Comparison of ENCODE assay signal across 8 cellular contexts in the genomic region with DNA sequence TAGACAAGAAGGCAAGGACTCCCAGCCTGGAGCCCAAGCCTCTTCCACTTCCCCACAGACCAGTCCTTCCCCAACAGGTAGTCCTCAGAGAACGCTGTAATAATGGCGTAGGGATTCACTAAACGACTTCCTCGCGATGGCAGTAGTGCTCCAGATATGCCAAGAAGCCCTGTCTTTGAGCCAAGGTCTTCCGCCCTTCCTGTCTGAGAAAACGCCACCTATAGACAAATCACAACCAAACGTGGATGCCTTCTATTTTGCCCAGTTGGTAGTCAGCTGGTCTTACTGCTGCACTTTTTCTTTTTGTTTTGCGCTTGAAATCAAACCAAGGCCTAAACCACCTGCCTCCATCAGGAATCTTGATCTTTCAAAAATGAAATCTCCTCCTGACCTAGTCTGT.
DNase-seq lines count a peak whose midpoint lies in the region; ATAC-seq and TF ChIP-seq lines count a peak whose summit lies in the region.

No MANE protein-coding gene starts in this region.

- no peaks in the 10 kb centered on the region for H3K27me3 ChIP-seq in right lobe of liver

- intact Hi-C loops in right lobe of liver (cut with DNase I) = no loop called here

- 47% methylated on average over 9 of the region's 9 CpGs for WGBS in right lobe of liver (ENCODE audit: insufficient coverage, low coverage, low lambda C conversion rate, missing lambda C conversion rate)

- no peaks in the 10 kb centered on the region for H3K9me3 ChIP-seq in right lobe of liver

- ATAC-seq in HG03097 (IDR thresholded peaks at IDR 0.05; ENCODE audit: low FRiP score, unreplicated experiment) (peak; percentile 62), right lobe of liver (peak in 3 of 4 donors; percentile 93 to 94 (median 93)), HG03521 (IDR thresholded peaks at IDR 0.05; ENCODE audit: unreplicated experiment) (no peak)

- TF ChIP-seq CTCF in right lobe of liver (IDR thresholded peaks at IDR 0.05) = peak; percentile 50 to 61 (median 55)

- peak overlapping the region; percentile 73 for H3K4me3 ChIP-seq in GM08714 (ENCODE audit: low read length)
- H3K4me3 ChIP-seq in right lobe of liver = peak overlapping the region; percentile 38 to 66 (median 43)

- no peak for TF ChIP-seq POLR2A in right lobe of liver (IDR thresholded peaks at IDR 0.05)

- DNase-seq in T follicular helper cell (ENCODE audit: low read depth) (peak; percentile 75), right lobe of liver (peak in 2 of 3 donors; percentile 58 to 65), NCI-H146 treated with DMSO at 0.1 percent for 48 hours (lab: John Stamatoyannopoulos, UW; ENCODE audit: unreplicated experiment) (no peak)
- no peak for DNase-seq in activated CD4-positive, alpha-beta T cell treated with anti-CD3 and anti-CD28 coated beads, Interleukin-2, amount 50 U/mL, for 48 hours
- DNase-seq in stimulated activated CD4-positive, alpha-beta T cell treated with anti-CD3 and anti-CD28 coated beads, Interleukin-4, amount 100 ng/mL, for 1 hour = no peak

- H3K27ac ChIP-seq in right lobe of liver = peak overlapping the region; percentile 52 to 79 (median 74)

- H3K4me1 ChIP-seq in right lobe of liver = peaks cover 0 to 5% (median 0%) of the 10 kb centered on the region in 4 donors

- no peaks in the 10 kb centered on the region for H3K36me3 ChIP-seq in right lobe of liver

Comparison
In these comparisons a context has a peak if more than half of its experiments do, and no peak if none do; other contexts are left out.
1. DNase-seq: peak in T follicular helper cell (single experiment) and right lobe of liver (2 of 3); none in activated CD4-positive, alpha-beta T cell treated with anti-CD3 and anti-CD28 coated beads, Interleukin-2, amount 50 U/mL, for 48 hours (0 of 2), stimulated activated CD4-positive, alpha-beta T cell treated with anti-CD3 and anti-CD28 coated beads, Interleukin-4, amount 100 ng/mL, for 1 hour (single experiment) and NCI-H146 treated with DMSO at 0.1 percent for 48 hours (single experiment).